ENCODE assay signal across 7 cellular contexts in genomic region chr10:50622497-50623298, GRCh38. TPM values are rescaled to one million over a fixed set of nuclear protein-coding genes. Genes with fewer than 3 reads are reported as not detected.
DNase-seq lines count a peak whose midpoint lies in the region; ATAC-seq and TF ChIP-seq lines count a peak whose summit lies in the region.

No MANE protein-coding gene starts in this region.

- H3K4me3 ChIP-seq in GM12875 (ENCODE audit: low read depth, low read length): peak overlapping the region; percentile 81
- peak overlapping the region; percentile 97 for H3K4me3 ChIP-seq in naive thymus-derived CD4-positive, alpha-beta T cell (ENCODE audit: low read length)

- H3K36me3 Mint-ChIP-seq in naive thymus-derived CD4-positive, alpha-beta T cell: no peaks in the 10 kb centered on the region

- H3K9me3 Mint-ChIP-seq in naive thymus-derived CD4-positive, alpha-beta T cell: peaks cover 0 to 2% (median 0%) of the 10 kb centered on the region in 11 donors

- POLR2A ChIA-PET in naive thymus-derived CD4-positive, alpha-beta T cell (lab: Charles Lee): interaction anchor here (0.7 to 2.9 kb wide), 10 partner anchors 9 to 1084 kb away, joined by 3 to 20 read pairs (median 6); partner anchors contain the start of gene ASAH2B

- H3K27me3 Mint-ChIP-seq in naive thymus-derived CD4-positive, alpha-beta T cell: peaks cover 0 to 2% (median 0%) of the 10 kb centered on the region in 5 donors

- DNase-seq in NOMO-1 (lab: John Stamatoyannopoulos, UW; ENCODE audit: unreplicated experiment in 2 of 2): peak; percentile 26 to 45
- peak; percentile 19 for DNase-seq in activated effector memory CD4-positive, alpha-beta T cell treated with Interleukin-2 at 50 U/mL for 16 hours
- peak; percentile 50 for DNase-seq in fibroblast of peridontal ligament (ENCODE audit: extremely low read depth)
- peak in 8 of 9 donors; percentile 19 to 51 (median 39) for DNase-seq in naive thymus-derived CD4-positive, alpha-beta T cell
- peak; percentile 57 for DNase-seq in ureter (ENCODE audit: low spot score)

- H3K4me3 Mint-ChIP-seq in naive thymus-derived CD4-positive, alpha-beta T cell: peak overlapping the region; percentile 93 to 99 (median 97)

- no peaks in the 10 kb centered on the region for H3K27me3 ChIP-seq in naive thymus-derived CD4-positive, alpha-beta T cell (ENCODE audit: control insufficient read depth in 2 of 2, insufficient read depth in 2 of 2, low read length in 2 of 2)

- TF ChIP-seq CTCF in GM12875 (IDR thresholded peaks at IDR 0.05; ENCODE audit: borderline replicate concordance, insufficient read depth, low read depth, low read length): no peak

- H3K27ac Mint-ChIP-seq in naive thymus-derived CD4-positive, alpha-beta T cell: peak overlapping the region; percentile 85 to 98 (median 96)

- H3K4me1 ChIP-seq in naive thymus-derived CD4-positive, alpha-beta T cell (ENCODE audit: control insufficient read depth in 2 of 2, insufficient read depth in 2 of 2, low read length in 2 of 2): peaks cover 21 to 50% of the 10 kb centered on the region in 2 donors

- H3K9me3 ChIP-seq in naive thymus-derived CD4-positive, alpha-beta T cell (ENCODE audit: control insufficient read depth in 2 of 3, low read length in 3 of 3): no peaks in the 10 kb centered on the region

- H3K27ac ChIP-seq in naive thymus-derived CD4-positive, alpha-beta T cell (ENCODE audit: low read depth, low read length): peak overlapping the region; percentile 99

- H3K4me1 Mint-ChIP-seq in naive thymus-derived CD4-positive, alpha-beta T cell: peaks cover 33 to 49% (median 46%) of the 10 kb centered on the region in 7 donors

- H3K36me3 ChIP-seq in naive thymus-derived CD4-positive, alpha-beta T cell (ENCODE audit: control insufficient read depth in 2 of 3, insufficient read depth in 3 of 3, low read length in 3 of 3): peaks cover 0 to 13% (median 0%) of the 10 kb centered on the region in 3 experiments

- intact Hi-C loops in naive thymus-derived CD4-positive, alpha-beta T cell (cut with micrococcal nuclease): loop anchor here (1.0 to 10.0 kb wide), 14 partner anchors 18 to 1818 kb away; partner anchors contain the start of genes ASAH2B (in 1 of the 2), ERCC6 (in 1 of the 2), PARG (in 1 of the 2) and TIMM23B (in 1 of the 2)

- CTCF ChIA-PET in naive thymus-derived CD4-positive, alpha-beta T cell (lab: Charles Lee): interaction anchor here (0.7 to 2.2 kb wide), 6 partner anchors 14 to 1029 kb away, joined by 3 to 9 read pairs (median 4); no protein-coding TSS in a partner anchor

- no peak for ATAC-seq in naive thymus-derived CD4-positive, alpha-beta T cell
- ATAC-seq in HG03135 (IDR thresholded peaks at IDR 0.05; ENCODE audit: unreplicated experiment): no peak

RNA-seq across cellular contexts. Expression of gene SGMS1, which starts 1.1 kb away (rescaled TPM):
- 10 to 100 TPM; 19.6 to 45.7 (median 29.5) TPM for total RNA-seq in naive thymus-derived CD4-positive, alpha-beta T cell
- polyA plus RNA-seq in naive thymus-derived CD4-positive, alpha-beta T cell: 10 to 100 TPM; 11.5 to 14.5 TPM
- total RNA-seq in ureter: 78.8 TPM
